8 cellular contexts compared by ENCODE assay signal in genomic region chr7:97927797-97928748, GRCh38. TPM values are rescaled to one million over a fixed set of nuclear protein-coding genes. Genes with fewer than 3 reads are reported as not detected.
DNase-seq lines count a peak whose midpoint lies in the region; ATAC-seq and TF ChIP-seq lines count a peak whose summit lies in the region.
"Not testable (repeated sequence)": the region's sequence is repeated elsewhere in the genome, so short reads cannot be mapped to it uniquely, and the experiment has no call there.

No MANE protein-coding gene starts in this region.

- peaks cover 13% of the 10 kb centered on the region for H3K4me1 Mint-ChIP-seq in stimulated activated naive CD8-positive, alpha-beta T cell treated with anti-CD3 and anti-CD28 coated beads, Interleukin-15, amount 100 ng/mL, for 72 hours

- intact Hi-C loops in prostate gland (cut with DNase I), result not testable (repeated sequence)

- DNase-seq in DMS 273 treated with DMSO at 0.1 percent for 48 hours (lab: John Stamatoyannopoulos, UW) (peak; percentile 2), cerebellum (ENCODE audit: low spot score) (peak; percentile 60), prostate gland (ENCODE audit: low spot score) (peak; percentile 20)
- peak; percentile 22 to 33 for DNase-seq in activated CD8-positive, alpha-beta memory T cell treated with anti-CD3 and anti-CD28 coated beads for 4 hours (ENCODE audit: low read depth in 2 of 2)
- peak; percentile 69 to 80 for DNase-seq in stimulated activated naive CD8-positive, alpha-beta T cell treated with anti-CD3 and anti-CD28 coated beads, Interleukin-15, amount 100 ng/mL, for 72 hours

- peak overlapping the region; percentile 61 to 81 for H3K4me3 Mint-ChIP-seq in stimulated activated naive CD8-positive, alpha-beta T cell treated with anti-CD3 and anti-CD28 coated beads, Interleukin-15, amount 100 ng/mL, for 72 hours

- not testable (repeated sequence) for H4K20me1 ChIP-seq in OCI-LY1 (ENCODE audit: insufficient read depth, low read length)

- H3K79me2 ChIP-seq in OCI-LY1 (ENCODE audit: insufficient read depth, low read length), result not testable (repeated sequence)

- H3K27ac Mint-ChIP-seq in stimulated activated naive CD8-positive, alpha-beta T cell treated with anti-CD3 and anti-CD28 coated beads, Interleukin-15, amount 100 ng/mL, for 72 hours, result peak overlapping the region in 1 of 2 donors; percentile 78

- TF ChIP-seq POLR2A in prostate gland (IDR thresholded peaks at IDR 0.05), result not testable (repeated sequence)

- H3K9me3 Mint-ChIP-seq in stimulated activated naive CD8-positive, alpha-beta T cell treated with anti-CD3 and anti-CD28 coated beads, Interleukin-15, amount 100 ng/mL, for 72 hours, result not testable (repeated sequence)

- H3K4me1 ChIP-seq in HUES6 (ENCODE audit: control insufficient read depth, insufficient read depth, low read length); OCI-LY1 (ENCODE audit: insufficient read depth, low read length, severe bottlenecking); iPS-18a (ENCODE audit: control insufficient read depth, low read depth, low read length); prostate gland (replicated peaks): not testable (repeated sequence)

- H3K27me3 Mint-ChIP-seq in stimulated activated naive CD8-positive, alpha-beta T cell treated with anti-CD3 and anti-CD28 coated beads, Interleukin-15, amount 100 ng/mL, for 72 hours, result not testable (repeated sequence)

- H3F3A ChIP-seq in OCI-LY1 (ENCODE audit: insufficient read depth, low read length), result not testable (repeated sequence)

- H3K27ac ChIP-seq in HUES6 (ENCODE audit: low read depth, low read length); OCI-LY1 (ENCODE audit: low read depth, low read length, poor library complexity, severe bottlenecking); iPS-18a (ENCODE audit: low read length); prostate gland: not testable (repeated sequence)

- not testable (repeated sequence) for H3K9me2 ChIP-seq in OCI-LY1 (ENCODE audit: low read depth, low read length)

- not testable (repeated sequence) for H2AFZ ChIP-seq in OCI-LY1 (ENCODE audit: low read length)

- H3K9me3 ChIP-seq in HUES6 (ENCODE audit: control insufficient read depth, insufficient read depth, low read depth, low read length); OCI-LY1 (ENCODE audit: low read length); iPS-18a (ENCODE audit: control insufficient read depth, low read depth, low read length); prostate gland: not testable (repeated sequence)

- H3K36me3 ChIP-seq in HUES6 (ENCODE audit: control insufficient read depth, insufficient read depth, low read length); OCI-LY1 (ENCODE audit: insufficient read depth, low read length); iPS-18a (ENCODE audit: control insufficient read depth, low read depth, low read length); prostate gland: not testable (repeated sequence)

- peak overlapping the region; percentile 73 for H3K4me2 ChIP-seq in OCI-LY1 (ENCODE audit: low read length)

- TF ChIP-seq CTCF in OCI-LY1 (IDR thresholded peaks at IDR 0.05; ENCODE audit: low read length) (peak; percentile 57), prostate gland (IDR thresholded peaks at IDR 0.05) (peak; percentile 53 to 80 (median 70))

- WGBS in prostate gland, result 3% methylated on average over 47 of the region's 80 CpGs

- peak; percentile 77 for ATAC-seq in stimulated activated naive CD8-positive, alpha-beta T cell treated with anti-CD3 and anti-CD28 coated beads, Interleukin-15, amount 100 ng/mL, for 72 hours

- H3K9ac ChIP-seq in HUES6 (ENCODE audit: low read length), result peak overlapping the region; percentile 48
- peak overlapping the region; percentile 43; the same call in 1 of the 2 replicates for H3K9ac ChIP-seq in OCI-LY1 (ENCODE audit: low read length)
- H3K9ac ChIP-seq in iPS-18a (ENCODE audit: low read length), result not testable (repeated sequence)

- H3K4me3 ChIP-seq in HUES6 (ENCODE audit: low read depth, low read length) (peak overlapping the region; percentile 65), OCI-LY1 (ENCODE audit: low read depth, low read length, poor library complexity, severe bottlenecking) (peak overlapping the region; percentile 58), iPS-18a (ENCODE audit: low read length) (peak overlapping the region; percentile 48), prostate gland (peak overlapping the region; percentile 38 to 40)

- H3K27me3 ChIP-seq in HUES6 (ENCODE audit: control insufficient read depth, insufficient read depth, low read length), result peaks cover 10% of the 10 kb centered on the region
- H3K27me3 ChIP-seq in OCI-LY1 (ENCODE audit: insufficient read depth, low read length); iPS-18a (ENCODE audit: control insufficient read depth, insufficient read depth, low read length); prostate gland (replicated peaks; ENCODE audit: insufficient read depth): not testable (repeated sequence)

RNA-seq across cellular contexts. Expression of gene ASNS, which starts 55.9 kb away (rescaled TPM):
- total RNA-seq in cerebellum (30.8 TPM), prostate gland (10 to 100 TPM; 11.0 to 13.1 TPM)

Comparison
In these comparisons a context has a peak if more than half of its experiments do, and no peak if none do; other contexts are left out.
1. DNase-seq: peak in every context shown above with its lines; median percentile 74 in stimulated activated naive CD8-positive, alpha-beta T cell treated with anti-CD3 and anti-CD28 coated beads, Interleukin-15, amount 100 ng/mL, for 72 hours; 60 in cerebellum; 28 in activated CD8-positive, alpha-beta memory T cell treated with anti-CD3 and anti-CD28 coated beads for 4 hours; 20 in prostate gland; 2 in DMS 273 treated with DMSO at 0.1 percent for 48 hours.